In the genomic region with DNA sequence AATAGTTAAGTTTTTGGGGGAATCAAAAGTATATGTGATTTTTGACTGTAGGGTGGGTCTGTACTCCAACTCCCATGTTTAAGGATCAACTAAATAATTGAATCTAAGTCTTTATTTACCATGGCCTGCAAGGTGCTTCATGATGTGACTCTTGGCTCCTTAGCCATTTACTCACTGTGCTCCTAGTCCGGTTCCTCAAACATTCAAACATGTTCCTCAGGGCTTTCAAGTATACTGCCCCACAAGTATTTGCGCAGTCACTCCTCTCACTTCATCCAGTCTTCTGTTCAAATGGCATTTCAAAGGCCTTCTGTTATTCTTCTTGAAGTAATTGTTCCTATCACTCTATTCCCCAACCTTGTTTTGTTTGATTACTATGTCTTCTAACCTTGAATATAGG, we compare ENCODE assay signal across 9 cellular contexts.
"Had no signal": no experiment of that assay in that cellular context is flagged by ENCODE, and none has a peak within 500 bp of the region (broad histone marks: within the 10 kb centered on the region; RNA-seq: fewer than 3 reads in every experiment).

No MANE protein-coding gene starts in this region.

- H3K27ac ChIP-seq: HL-60, KMS-11 had no signal

- DNase-seq: IMR-90, KBM-7, KG1 had no signal

- H3K27ac Mint-ChIP-seq: IgD-negative memory B cell had no signal

- H3K4me3 Mint-ChIP-seq: IgD-negative memory B cell had no signal

- H3K36me3 Mint-ChIP-seq: IgD-negative memory B cell had no signal

- H3K4me3 ChIP-seq: K562 had no signal

- H3K27me3 Mint-ChIP-seq: IgD-negative memory B cell had no signal

- H3K9me3 Mint-ChIP-seq: IgD-negative memory B cell had no signal

- FAIRE-seq: HepG2, HTR-8/SVneo, K562 had no signal

- ATAC-seq: HepG2, K562 had no signal
